In the genomic region with DNA sequence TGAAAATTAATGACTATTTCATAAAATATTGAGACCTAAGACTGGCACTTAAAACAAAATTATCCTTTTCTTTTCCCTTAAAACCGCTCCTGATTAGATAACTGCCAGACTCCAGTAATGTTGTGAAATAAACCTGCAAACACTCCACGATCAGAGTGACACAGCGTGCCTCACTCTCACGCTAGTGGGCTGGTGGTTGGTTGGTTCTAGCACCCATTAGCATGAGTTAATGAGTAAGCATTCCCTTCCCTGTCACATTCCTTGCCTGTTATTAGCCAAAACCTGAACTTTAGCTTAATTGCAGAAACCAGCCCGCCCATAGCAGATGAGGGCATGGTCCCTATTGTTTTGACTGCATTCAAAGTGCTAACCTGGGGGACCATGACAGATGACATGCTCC, we compare ENCODE assay signal across 29 cellular contexts.
A peak's percentile ranks its signal among the peaks of the same experiment; 100 is the strongest.
DNase-seq lines count a peak whose midpoint lies in the region; ATAC-seq, FAIRE-seq and TF ChIP-seq lines count a peak whose summit lies in the region.
"Had no signal": no experiment of that assay in that cellular context is flagged by ENCODE, and none has a peak within 500 bp of the region (broad histone marks: within the 10 kb centered on the region; RNA-seq: fewer than 3 reads in every experiment).

No MANE protein-coding gene starts in this region.

- H3K27me3 ChIP-seq in lung (ENCODE audit: control insufficient read depth, insufficient read depth): no peaks in the 10 kb centered on the region
- H3K27me3 ChIP-seq in subcutaneous abdominal adipose tissue (ENCODE audit: control insufficient read depth in 5 of 5, insufficient read depth in 4 of 5, low read length in 5 of 5): no peaks in the 10 kb centered on the region
- H3K27me3 ChIP-seq: esophagus muscularis mucosa, tibial nerve had no signal

- peak; percentile 9 for DNase-seq in RCC 7860 (ENCODE audit: low spot score)
- DNase-seq in fibroblast of pulmonary artery (ENCODE audit: low read depth): peak; percentile 11
- DNase-seq in lung (ENCODE audit: low spot score): peak; percentile 54
- DNase-seq in NCI-H82 (lab: John Stamatoyannopoulos, UW): no peak
- DNase-seq in midbrain (lab: John Stamatoyannopoulos, UW): no peak
- DNase-seq in GM03348 (ENCODE audit: low spot score): no peak
- DNase-seq: activated CD4-positive, alpha-beta T cell treated with anti-CD3 and anti-CD28 coated beads for 4 hours; activated naive CD4-positive, alpha-beta T cell treated with anti-CD3 and anti-CD28 coated beads, Interleukin-2, amount 10 ng/mL, durations not matched to agents 7 days and 5 days; activated T-cell treated with anti-CD3 and anti-CD28 coated beads, Interleukin-2, amount 50 U/mL, for 72 hours; aorta; CD8-positive, alpha-beta T cell; DMS79; effector CD8-positive, alpha-beta T cell; glutamatergic neuron; H7; left ventricle myocardium inferior; NCI-H1105 treated with DMSO at 0.1 percent for 48 hours; NCI-H2081 treated with DMSO at 0.1 percent for 48 hours; NCI-H510A; nucleus accumbens; Right ventricle myocardium superior; stimulated activated CD4-positive, alpha-beta T cell treated with anti-CD3 and anti-CD28 coated beads, Interleukin-1b, Interleukin-23, amount 100 ng/mL, for 48 hours; stimulated activated naive CD8-positive, alpha-beta T cell treated with anti-CD3 and anti-CD28 coated beads, Interleukin-15, Interleukin-2, amounts not matched to agents 100 U/mL and 50 U/mL, for 24 hours; SW 1271 had no signal

- H3K9me3 ChIP-seq in lung (ENCODE audit: control insufficient read depth in 2 of 2, insufficient read depth in 1 of 2, low read length in 1 of 2) (peaks cover 0 to 2% of the 10 kb centered on the region in 2 donors), subcutaneous abdominal adipose tissue (ENCODE audit: control insufficient read depth in 5 of 5, low read length in 5 of 5) (no peaks in the 10 kb centered on the region)
- H3K9me3 ChIP-seq: esophagus muscularis mucosa, left ventricle myocardium inferior, tibial nerve had no signal

- no peaks in the 10 kb centered on the region for H3K36me3 ChIP-seq in lung (ENCODE audit: control insufficient read depth in 2 of 2, insufficient read depth in 2 of 2, low read length in 2 of 2)
- H3K36me3 ChIP-seq in subcutaneous abdominal adipose tissue (ENCODE audit: control insufficient read depth in 5 of 5, insufficient read depth in 5 of 5, low read length in 5 of 5): no peaks in the 10 kb centered on the region
- H3K36me3 ChIP-seq: esophagus muscularis mucosa, left ventricle myocardium inferior, tibial nerve had no signal

- ATAC-seq in lung (ENCODE audit: insufficient read depth, low FRiP score): peak; percentile 85
- ATAC-seq in HG02840 (IDR thresholded peaks at IDR 0.05; ENCODE audit: low FRiP score, unreplicated experiment): no peak
- ATAC-seq: activated T-cell treated with anti-CD3 and anti-CD28 coated beads, Interleukin-2, amount 50 U/mL, for 72 hours; CD8-positive, alpha-beta T cell; stimulated activated naive CD8-positive, alpha-beta T cell treated with anti-CD3 and anti-CD28 coated beads, Interleukin-15, Interleukin-2, amounts not matched to agents 100 U/mL and 50 U/mL, for 24 hours had no signal

- peak; percentile 14 for FAIRE-seq in RCC 7860 (lab: Jason Lieb, UNC)
- FAIRE-seq: TTC549 had no signal

- H3K9ac ChIP-seq in subcutaneous abdominal adipose tissue (ENCODE audit: low read length in 5 of 5): peak overlapping the region in 1 of 5 donors; percentile 6

- H3K27ac ChIP-seq in lung (ENCODE audit: low read depth in 1 of 2, low read length in 1 of 2) (peak overlapping the region in 1 of 2 donors; percentile 46), subcutaneous abdominal adipose tissue (ENCODE audit: low read depth, low read length) (peak overlapping the region; percentile 42)
- H3K27ac ChIP-seq: esophagus muscularis mucosa, left ventricle myocardium inferior, tibial nerve had no signal

- H3K4me3 ChIP-seq in fibroblast of pulmonary artery (replicated peaks; ENCODE audit: low read depth, low read length) (no peak overlapping the region), lung (no peak overlapping the region), subcutaneous abdominal adipose tissue (ENCODE audit: low read depth in 1 of 5, low read length in 5 of 5) (peak overlapping the region in 1 of 5 donors; percentile 37)
- H3K4me3 ChIP-seq: esophagus muscularis mucosa, left ventricle myocardium inferior, tibial nerve had no signal

- peaks cover 0 to 3% of the 10 kb centered on the region in 2 donors for H3K4me1 ChIP-seq in lung (ENCODE audit: control insufficient read depth in 2 of 2, insufficient read depth in 2 of 2, low read length in 2 of 2)
- peaks cover 0 to 10% (median 5%) of the 10 kb centered on the region in 5 donors for H3K4me1 ChIP-seq in subcutaneous abdominal adipose tissue (ENCODE audit: control insufficient read depth in 5 of 5, insufficient read depth in 5 of 5, low read length in 5 of 5)
- H3K4me1 ChIP-seq: esophagus muscularis mucosa, tibial nerve had no signal

- TF ChIP-seq CTCF in fibroblast of pulmonary artery (IDR thresholded peaks at IDR 0.05; ENCODE audit: low read length, missing control alignments): no peak
- no peak for TF ChIP-seq CTCF in lung (IDR thresholded peaks at IDR 0.05; ENCODE audit: control extremely low read depth, extremely low read depth)

- WGBS in lung, 2 donors: 53 to 60% methylated on average over 5 of the region's 5 CpGs

Comparison
In these comparisons a context has a peak if more than half of its experiments do, and no peak if none do; other contexts are left out.
1. DNase-seq: peak in RCC 7860 (single experiment), fibroblast of pulmonary artery (single experiment) and lung (single experiment); none in NCI-H82 (single experiment), midbrain (single experiment) and GM03348 (single experiment).